Comparison of ENCODE assay signal across 8 cellular contexts in the genomic region with DNA sequence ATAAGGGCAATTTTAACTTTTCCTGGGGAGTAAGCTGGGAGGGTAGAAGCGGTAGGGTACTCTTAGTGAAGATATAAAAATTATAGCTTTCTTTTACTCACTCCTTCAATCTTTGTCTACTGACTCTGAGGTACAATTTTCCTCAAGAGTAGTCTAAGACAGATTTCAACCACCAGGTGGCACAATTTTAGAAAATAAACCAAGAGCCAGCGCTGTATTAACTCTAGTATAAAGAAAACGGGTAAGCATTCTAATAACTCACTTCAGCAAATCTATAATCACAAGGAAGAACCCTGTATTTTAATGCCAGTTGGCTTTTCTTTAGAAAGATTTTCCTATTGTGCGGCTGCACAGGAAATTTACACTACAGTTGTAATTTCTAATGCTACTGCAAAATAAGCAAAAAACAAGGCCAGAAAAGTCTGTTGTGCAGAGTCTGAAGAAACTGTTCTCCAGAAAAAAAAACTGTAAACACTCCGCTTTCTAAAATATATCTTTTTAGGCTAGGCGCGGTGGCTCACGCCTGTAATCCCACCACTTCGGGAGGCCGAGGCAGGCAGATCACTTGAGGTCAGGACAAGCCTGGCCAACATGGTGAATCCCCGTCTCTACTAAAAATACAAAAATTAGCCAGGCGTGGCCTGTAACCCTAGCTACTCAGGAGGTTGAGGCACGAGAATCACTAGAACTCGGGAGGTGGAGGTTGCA. TPM values are rescaled to one million over a fixed set of nuclear protein-coding genes. Genes with fewer than 3 reads are reported as not detected.
DNase-seq lines count a peak whose midpoint lies in the region; ATAC-seq, FAIRE-seq and TF ChIP-seq lines count a peak whose summit lies in the region.

No MANE protein-coding gene starts in this region.

- peak overlapping the region; percentile 54 for H3K27ac Mint-ChIP-seq in MCF 10A (ENCODE audit: low read depth, unreplicated experiment)

- 66% methylated on average over 14 of the region's 14 CpGs for WGBS in thymus

- H4K20me1 ChIP-seq in HCT116 (ENCODE audit: insufficient read depth) (peaks cover 22% of the 10 kb centered on the region; the same call in 1 of the 2 replicates), OCI-LY7 (ENCODE audit: insufficient read depth, low read length) (peaks cover 42% of the 10 kb centered on the region)

- peak overlapping the region; percentile 83 for H3K4me2 ChIP-seq in HCT116 (ENCODE audit: low read length)
- H3K4me2 ChIP-seq in OCI-LY7 (ENCODE audit: low read length), result peak overlapping the region; percentile 95

- H3K36me3 ChIP-seq in HCT116 (ENCODE audit: control insufficient read depth in 1 of 2, insufficient read depth in 2 of 2, low read length in 2 of 2) (no peaks in the 10 kb centered on the region; a peak in 1 of 4 replicates), OCI-LY7 (ENCODE audit: insufficient read depth, low read length) (peaks cover 19% of the 10 kb centered on the region), lower lobe of right lung (no peaks in the 10 kb centered on the region), thymus (ENCODE audit: control insufficient read depth, insufficient read depth) (no peaks in the 10 kb centered on the region)

- intact Hi-C loops in HCT116 (cut with micrococcal nuclease), result loop anchor here (5.0 to 10.0 kb wide), 3 partner anchors 138 to 733 kb away; no protein-coding TSS in a partner anchor
- intact Hi-C loops in OCI-LY7 (cut with micrococcal nuclease; ENCODE audit: unreplicated experiment), result loop anchor here (10.0 kb wide), 1 partner anchor 730 kb away; no protein-coding TSS in a partner anchor
- intact Hi-C loops in MCF 10A (cut with micrococcal nuclease), result loop anchor here (10.0 kb wide), 1 partner anchor 730 kb away; no protein-coding TSS in a partner anchor
- intact Hi-C loops in lower lobe of right lung (cut with DNase I), result no loop called here

- peak overlapping the region; percentile 14 to 16; a peak in 2 of 4 replicates for H3K4me3 ChIP-seq in HCT116 (replicated peaks in 1 of 2; ENCODE audit: low read depth in 1 of 2, low read length in 2 of 2)
- H3K4me3 ChIP-seq in OCI-LY7 (ENCODE audit: low read depth, low read length, poor library complexity, severe bottlenecking), result peak overlapping the region; percentile 75
- peak overlapping the region; percentile 92 for H3K4me3 ChIP-seq in lower lobe of right lung
- H3K4me3 ChIP-seq in thymus (ENCODE audit: low read length), result peak overlapping the region; percentile 4

- POLR2A ChIA-PET in HCT116 (lab: Charles Lee), result no interaction called here
- POLR2A ChIA-PET in OCI-LY7 (lab: Charles Lee), result interaction anchor here (0.6 to 1.3 kb wide), 5 partner anchors 11 to 25 kb away, joined by 3 to 5 read pairs (median 4); no protein-coding TSS in a partner anchor
- POLR2A ChIA-PET in MCF 10A (lab: Yijun Ruan, JAX), result interaction anchor here (0.6 to 6.3 kb wide), 6 partner anchors 8 to 129 kb away, joined by 3 to 64 read pairs (median 6); a partner anchor contains a TSS

- peak overlapping the region; percentile 15; the same call in 1 of the 2 replicates for H3K9ac ChIP-seq in HCT116 (ENCODE audit: low read length)

- H3K27ac ChIP-seq in HCT116 (ENCODE audit: low read depth, low read length) (0 out of 2 replicates have a peak overlapping the region, but pooled peaks have one; percentile 23), OCI-LY7 (ENCODE audit: low read depth, low read length, poor library complexity, severe bottlenecking) (peak overlapping the region; percentile 15), lower lobe of right lung (peak overlapping the region; percentile 61), thymus (ENCODE audit: low read depth) (no peak overlapping the region)

- H3K4me3 Mint-ChIP-seq in MCF 10A (ENCODE audit: unreplicated experiment), result peak overlapping the region; percentile 99

- H3K9me2 ChIP-seq in HCT116 (ENCODE audit: insufficient read depth) (no peaks in the 10 kb centered on the region), OCI-LY7 (ENCODE audit: insufficient read depth, low read length) (no peaks in the 10 kb centered on the region)

- H3K36me3 Mint-ChIP-seq in MCF 10A (ENCODE audit: insufficient read depth, unreplicated experiment), result peaks cover 19% of the 10 kb centered on the region

- ATAC-seq in HCT116 (no peak), lower lobe of right lung (no peak), GM18505 (IDR thresholded peaks at IDR 0.05; ENCODE audit: unreplicated experiment) (no peak)

- no peaks in the 10 kb centered on the region for H3K9me3 ChIP-seq in HCT116 (ENCODE audit: control insufficient read depth in 1 of 2, insufficient read depth in 1 of 2, low read depth in 1 of 2, low read length in 2 of 2)
- no peaks in the 10 kb centered on the region for H3K9me3 ChIP-seq in OCI-LY7 (ENCODE audit: low read length)
- H3K9me3 ChIP-seq in lower lobe of right lung, result no peaks in the 10 kb centered on the region
- no peaks in the 10 kb centered on the region for H3K9me3 ChIP-seq in thymus (ENCODE audit: control insufficient read depth)

- H2AFZ ChIP-seq in HCT116 (ENCODE audit: low read depth, low read length, poor library complexity, severe bottlenecking) (no peak overlapping the region), OCI-LY7 (ENCODE audit: low read length) (no peak overlapping the region)

- H3K79me2 ChIP-seq in HCT116 (ENCODE audit: insufficient read depth, low read length) (peaks cover 94% of the 10 kb centered on the region), OCI-LY7 (ENCODE audit: insufficient read depth, low read depth, low read length) (peaks cover 91% of the 10 kb centered on the region)

- no peaks in the 10 kb centered on the region for H3K9me3 Mint-ChIP-seq in MCF 10A (ENCODE audit: unreplicated experiment)

- FAIRE-seq in D721Med (lab: Jason Lieb, UNC), result no peak

- H3K27me3 Mint-ChIP-seq in MCF 10A (ENCODE audit: insufficient read depth, unreplicated experiment), result no peaks in the 10 kb centered on the region

- H3K4me1 Mint-ChIP-seq in MCF 10A (ENCODE audit: insufficient read depth, unreplicated experiment), result peaks cover 32% of the 10 kb centered on the region

- no peak for TF ChIP-seq POLR2A in HCT116 (IDR thresholded peaks at IDR 0.05; ENCODE audit: borderline replicate concordance, extremely low read depth, insufficient read depth, insufficient read length)
- TF ChIP-seq POLR2A in GM18505 (IDR thresholded peaks at IDR 0.05; ENCODE audit: borderline replicate concordance, extremely low read depth, insufficient read depth, insufficient read length), result no peak

- CTCF ChIA-PET in HCT116 (lab: Charles Lee) (interaction anchor here (0.5 to 1.6 kb wide), 25 partner anchors 8 to 194 kb away, joined by 3 to 13 read pairs (median 4); a partner anchor contains a TSS), OCI-LY7 (lab: Charles Lee; ENCODE audit: unreplicated experiment) (interaction anchor here (1.0 kb wide), 1 partner anchor 14 kb away, joined by 3 read pairs; no protein-coding TSS in a partner anchor), MCF 10A (lab: Yijun Ruan, JAX) (interaction anchor here (0.6 to 4.9 kb wide), 30 partner anchors 10 to 753 kb away, joined by 3 to 67 read pairs (median 3); a partner anchor contains a TSS)

- BruUV-seq in HCT116 (replicated peaks; lab: Mats Ljungman, UMichigan) (no TSS peak), OCI-LY7 (replicated peaks; lab: Mats Ljungman, UMichigan) (no TSS peak), MCF 10A (replicated peaks; lab: Mats Ljungman, UMichigan) (no TSS peak)

- H3K27me3 ChIP-seq in HCT116 (ENCODE audit: insufficient read depth, low read length) (no peaks in the 10 kb centered on the region), lower lobe of right lung (ENCODE audit: low read depth) (no peaks in the 10 kb centered on the region), thymus (ENCODE audit: control insufficient read depth, insufficient read depth) (no peaks in the 10 kb centered on the region)

- DNase-seq in D721Med (ENCODE audit: insufficient read length, low spot score) (no peak), HCT116 (ENCODE audit: low read depth, low spot score) (peak; percentile 63), OCI-LY7 (ENCODE audit: low spot score) (peak; percentile 78), MCF 10A (ENCODE audit: unreplicated experiment) (peak; percentile 64), lower lobe of right lung (no peak), AG08396 (ENCODE audit: low spot score) (no peak)

- TF ChIP-seq RAD21 in HCT116 (IDR thresholded peaks at IDR 0.05; ENCODE audit: low read depth), result no peak

- RAD21 ChIA-PET in HCT116 (lab: Charles Lee; ENCODE audit: low non-redundant PET in 1 of 2, low total read pairs in 2 of 2, uncharacterized antibody in 2 of 2, unreplicated experiment in 2 of 2), result no interaction called here

- TF ChIP-seq CTCF in D721Med (IDR thresholded peaks at IDR 0.05; ENCODE audit: insufficient read depth, missing control alignments) (peak; percentile 66), HCT116 (IDR thresholded peaks at IDR 0.05 in 2 of 3, conservative IDR thresholded peaks at IDR 0.05 in 1 of 3; ENCODE audit: borderline replicate concordance in 1 of 3, insufficient read depth in 1 of 3, low read depth in 2 of 3, low read length in 2 of 3) (peak in 2 of 3 experiments; percentile 70 to 89; a peak in 4 of 6 replicates), OCI-LY7 (conservative IDR thresholded peaks at IDR 0.05; ENCODE audit: low read length) (peak; percentile 93), MCF 10A (IDR thresholded peaks at IDR 0.05; ENCODE audit: unreplicated experiment) (peak; percentile 55), lower lobe of right lung (IDR thresholded peaks at IDR 0.05) (peak; percentile 64)

- peaks cover 16 to 26% of the 10 kb centered on the region in 2 experiments for H3K4me1 ChIP-seq in HCT116 (ENCODE audit: control insufficient read depth in 1 of 2, insufficient read depth in 2 of 2, low read length in 2 of 2)
- peaks cover 32% of the 10 kb centered on the region for H3K4me1 ChIP-seq in OCI-LY7 (ENCODE audit: insufficient read depth, low read length, poor library complexity, severe bottlenecking)
- peaks cover 29% of the 10 kb centered on the region for H3K4me1 ChIP-seq in lower lobe of right lung
- H3K4me1 ChIP-seq in thymus (ENCODE audit: control insufficient read depth, insufficient read depth, low read length), result peaks cover 20% of the 10 kb centered on the region

TF ChIP-seq in HCT116, 20 proteins besides CTCF, POLR2A, EP300 and RAD21 (continues in another document):
- TF ChIP-seq CBX3 (IDR thresholded peaks at IDR 0.05; ENCODE audit: low read depth), result no peak

RNA-seq across cellular contexts. Expression of a gene that starts 1.9 kb away (rescaled TPM):
- total RNA-seq in HCT116 (2021; ENCODE audit: unreplicated experiment), result 119 TPM
- polyA plus RNA-seq in HCT116 (2012), result 168 and 188 TPM in 2 replicates
- 61.3 and 99.8 TPM in 2 replicates for total RNA-seq in OCI-LY7 (2014; rRNA removed; shearing (Covaris generic))
- 89.1 and 94.5 TPM in 2 replicates for total RNA-seq in OCI-LY7 (2022)
- total RNA-seq in MCF 10A (2022), result 83.0 and 102 TPM in 2 replicates
- total RNA-seq in lower lobe of right lung, result 46.6 TPM
- polyA plus RNA-seq in thymus, result 94.3 TPM

RNA-seq across cellular contexts. Expression of a gene that starts 2.2 kb away (rescaled TPM):
- total RNA-seq in HCT116 (2021; ENCODE audit: unreplicated experiment) (76.7 TPM), OCI-LY7 (2022) (51.8 and 58.8 TPM in 2 replicates), MCF 10A (2022) (29.5 and 38.4 TPM in 2 replicates), lower lobe of right lung (5.0 TPM)
- 43.1 and 72.3 TPM in 2 replicates for polyA plus RNA-seq in HCT116 (2012)
- 52.4 and 97.3 TPM in 2 replicates for total RNA-seq in OCI-LY7 (2014; rRNA removed; shearing (Covaris generic))
- 6.3 TPM for polyA plus RNA-seq in thymus

RNA-seq across cellular contexts. Expression of a gene that starts 30.8 kb away (rescaled TPM):
- 46.7 TPM for total RNA-seq in HCT116 (2021; ENCODE audit: unreplicated experiment)
- polyA plus RNA-seq in HCT116 (2012), result 18.0 and 23.2 TPM in 2 replicates
- 13.6 and 15.0 TPM in 2 replicates for total RNA-seq in OCI-LY7 (2014; rRNA removed; shearing (Covaris generic))
- total RNA-seq in OCI-LY7 (2022), result 23.7 and 26.1 TPM in 2 replicates
- total RNA-seq in MCF 10A (2022), result 33.8 and 39.1 TPM in 2 replicates
- 29.7 TPM for total RNA-seq in lower lobe of right lung
- 19.3 TPM for polyA plus RNA-seq in thymus

Comparison
In these comparisons a context has a peak if more than half of its experiments do, and no peak if none do; other contexts are left out.
1. DNase-seq: peak in HCT116 (single experiment), OCI-LY7 (single experiment) and MCF 10A (single experiment); none in D721Med (single experiment), lower lobe of right lung (single experiment) and AG08396 (single experiment).
2. H3K4me3 ChIP-seq: peak in every context shown above with its lines; median percentile 92 in lower lobe of right lung; 75 in OCI-LY7; 15 in HCT116; 4 in thymus.
3. Peak in every context shown above with its lines, with median percentiles within 50 percentile points of each other: CTCF ChIP-seq.